In genomic region chr17:72976971-72977767, GRCh38 we compare ENCODE assay signal across 1 cellular context.
TF ChIP-seq lines count a peak whose summit lies in the region.

No MANE protein-coding gene starts in this region.

TF ChIP-seq in GM12878, 131 proteins besides CTCF, POLR2A, EP300 and RAD21 (continued from another document):
- TF ChIP-seq, protein P1, sequence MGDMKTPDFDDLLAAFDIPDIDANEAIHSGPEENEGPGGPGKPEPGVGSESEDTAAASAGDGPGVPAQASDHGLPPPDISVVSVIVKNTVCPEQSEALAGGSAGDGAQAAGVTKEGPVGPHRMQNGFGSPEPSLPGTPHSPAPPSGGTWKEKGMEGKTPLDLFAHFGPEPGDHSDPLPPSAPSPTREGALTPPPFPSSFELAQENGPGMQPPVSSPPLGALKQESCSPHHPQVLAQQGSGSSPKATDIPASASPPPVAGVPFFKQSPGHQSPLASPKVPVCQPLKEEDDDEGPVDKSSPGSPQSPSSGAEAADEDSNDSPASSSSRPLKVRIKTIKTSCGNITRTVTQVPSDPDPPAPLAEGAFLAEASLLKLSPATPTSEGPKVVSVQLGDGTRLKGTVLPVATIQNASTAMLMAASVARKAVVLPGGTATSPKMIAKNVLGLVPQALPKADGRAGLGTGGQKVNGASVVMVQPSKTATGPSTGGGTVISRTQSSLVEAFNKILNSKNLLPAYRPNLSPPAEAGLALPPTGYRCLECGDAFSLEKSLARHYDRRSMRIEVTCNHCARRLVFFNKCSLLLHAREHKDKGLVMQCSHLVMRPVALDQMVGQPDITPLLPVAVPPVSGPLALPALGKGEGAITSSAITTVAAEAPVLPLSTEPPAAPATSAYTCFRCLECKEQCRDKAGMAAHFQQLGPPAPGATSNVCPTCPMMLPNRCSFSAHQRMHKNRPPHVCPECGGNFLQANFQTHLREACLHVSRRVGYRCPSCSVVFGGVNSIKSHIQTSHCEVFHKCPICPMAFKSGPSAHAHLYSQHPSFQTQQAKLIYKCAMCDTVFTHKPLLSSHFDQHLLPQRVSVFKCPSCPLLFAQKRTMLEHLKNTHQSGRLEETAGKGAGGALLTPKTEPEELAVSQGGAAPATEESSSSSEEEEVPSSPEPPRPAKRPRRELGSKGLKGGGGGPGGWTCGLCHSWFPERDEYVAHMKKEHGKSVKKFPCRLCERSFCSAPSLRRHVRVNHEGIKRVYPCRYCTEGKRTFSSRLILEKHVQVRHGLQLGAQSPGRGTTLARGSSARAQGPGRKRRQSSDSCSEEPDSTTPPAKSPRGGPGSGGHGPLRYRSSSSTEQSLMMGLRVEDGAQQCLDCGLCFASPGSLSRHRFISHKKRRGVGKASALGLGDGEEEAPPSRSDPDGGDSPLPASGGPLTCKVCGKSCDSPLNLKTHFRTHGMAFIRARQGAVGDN (IDR thresholded peaks at IDR 0.05): peak; percentile 27; the same call in 1 of the 2 replicates
- peak; percentile 55; the same call in 1 of the 2 replicates for TF ChIP-seq SPI1 (IDR thresholded peaks at IDR 0.05; ENCODE audit: borderline replicate concordance, insufficient read depth, low read depth, low read length)
